ENCODE assay signal across 15 cellular contexts in the genomic region with DNA sequence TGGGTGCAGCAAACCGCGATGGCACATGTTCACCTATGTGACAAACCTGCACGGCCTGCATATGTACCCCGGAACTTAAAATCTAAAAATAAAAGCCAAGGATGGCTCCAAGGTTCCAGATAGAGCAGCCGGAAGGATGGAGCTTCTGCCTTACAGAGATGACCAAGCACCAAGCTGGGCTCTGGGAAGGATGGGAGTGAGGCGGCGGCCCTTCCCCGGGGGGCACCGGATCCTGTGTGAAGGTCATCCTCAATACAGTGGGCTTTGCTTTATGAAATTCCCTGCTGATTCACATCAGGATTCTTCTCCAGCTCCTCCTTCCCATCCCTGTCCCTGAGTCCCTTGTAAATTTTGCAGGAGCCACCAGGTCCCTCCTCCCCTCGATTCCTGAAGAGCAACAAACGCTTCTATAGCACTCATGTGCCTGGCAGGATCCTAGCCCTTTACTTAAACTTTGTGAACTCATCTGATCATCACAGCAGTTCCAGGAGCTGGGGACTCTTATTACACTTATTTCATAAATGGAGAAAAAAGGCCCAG.
DNase-seq lines count a peak whose midpoint lies in the region; ATAC-seq and TF ChIP-seq lines count a peak whose summit lies in the region.
"Had no signal": no experiment of that assay in that cellular context is flagged by ENCODE, and none has a peak within 500 bp of the region (broad histone marks: within the 10 kb centered on the region; RNA-seq: fewer than 3 reads in every experiment).

No MANE protein-coding gene starts in this region.

- H3K9me3 ChIP-seq in right lobe of liver: no peaks in the 10 kb centered on the region
- no peaks in the 10 kb centered on the region for H3K9me3 ChIP-seq in thoracic aorta

- no peak for TF ChIP-seq POLR2A in right lobe of liver (IDR thresholded peaks at IDR 0.05)

- H3K27me3 ChIP-seq in dorsolateral prefrontal cortex (no peaks in the 10 kb centered on the region), right lobe of liver (no peaks in the 10 kb centered on the region), thoracic aorta (replicated peaks; ENCODE audit: insufficient read depth) (no peaks in the 10 kb centered on the region)

- peak overlapping the region; percentile 17 for H3K27ac ChIP-seq in RWPE1
- peak overlapping the region in 44 of 59 donors; percentile 23 to 93 (median 75) for H3K27ac ChIP-seq in dorsolateral prefrontal cortex
- H3K27ac ChIP-seq in right lobe of liver: peak overlapping the region; percentile 54 to 95 (median 93)
- H3K27ac ChIP-seq in thoracic aorta: peak overlapping the region; percentile 87 to 95

- CTCF ChIA-PET in RWPE1 (lab: Yijun Ruan, JAX): interaction anchor here (0.8 to 1.8 kb wide), 6 partner anchors 11 to 173 kb away, joined by 3 to 5 read pairs (median 3); no protein-coding TSS in a partner anchor

- DNase-seq in RWPE1 (ENCODE audit: low spot score) (no peak), dorsolateral prefrontal cortex (no peak), right lobe of liver (no peak), thoracic aorta (ENCODE audit: low spot score) (no peak), HK-2 (ENCODE audit: unreplicated experiment) (no peak)
- DNase-seq in activated effector memory CD4-positive, alpha-beta T cell treated with anti-CD3 and anti-CD28 coated beads, Interleukin-2, amount 50 U/mL, for 16 hours: no peak
- DNase-seq in stimulated activated CD4-positive, alpha-beta T cell treated with anti-CD3 and anti-CD28 coated beads, Interleukin-4, amount 100 ng/mL, for 1 hour: no peak
- DNase-seq: ACHN, AML-193, Kasumi-1, MM.1S, NCI-H1092 treated with DMSO at 0.1 percent for 48 hours, NCI-H2081 treated with DMSO at 0.1 percent for 48 hours, NCI-H510A treated with DMSO at 0.1 percent for 48 hours, SIG-M5 had no signal

- POLR2A ChIA-PET in RWPE1 (lab: Yijun Ruan, JAX; ENCODE audit: low non-redundant PET): no interaction called here

- ATAC-seq in right lobe of liver (no peak), thoracic aorta (ENCODE audit: insufficient number of reproducible peaks, low FRiP score, low read depth) (no peak)

- H3K4me3 ChIP-seq in dorsolateral prefrontal cortex (no peak overlapping the region), right lobe of liver (peak overlapping the region in 1 of 3 donors; percentile 34), thoracic aorta (no peak overlapping the region)

- H3K36me3 ChIP-seq in right lobe of liver: no peaks in the 10 kb centered on the region
- no peaks in the 10 kb centered on the region for H3K36me3 ChIP-seq in thoracic aorta

- H3K4me1 ChIP-seq in right lobe of liver (peaks cover 0 to 98% (median 35%) of the 10 kb centered on the region in 4 donors), thoracic aorta (ENCODE audit: control insufficient read depth in 1 of 2, low read depth in 2 of 2) (peaks cover 44 to 85% of the 10 kb centered on the region in 2 donors)

- intact Hi-C loops in dorsolateral prefrontal cortex (cut with DNase I): loop anchor here in 1 of 2 donors (5.0 kb wide), 1 partner anchor 56 kb away; no protein-coding TSS in a partner anchor
- intact Hi-C loops in right lobe of liver (cut with DNase I): loop anchor here in 1 of 2 donors (5.0 kb wide), 1 partner anchor 214 kb away; no protein-coding TSS in a partner anchor

- no peak for TF ChIP-seq CTCF in RWPE1 (conservative IDR thresholded peaks at IDR 0.05; ENCODE audit: low read depth)
- TF ChIP-seq CTCF in dorsolateral prefrontal cortex (IDR thresholded peaks at IDR 0.05 in 54 of 56, conservative IDR thresholded peaks at IDR 0.05 in 2 of 56; ENCODE audit: low read depth in 1 of 56, partially characterized antibody in 56 of 56): no peak
- TF ChIP-seq CTCF in right lobe of liver (IDR thresholded peaks at IDR 0.05): no peak
- no peak for TF ChIP-seq CTCF in thoracic aorta (IDR thresholded peaks at IDR 0.05)

- 33% methylated on average over 3 of the region's 11 CpGs for WGBS in right lobe of liver (ENCODE audit: insufficient coverage, low coverage, low lambda C conversion rate, missing lambda C conversion rate)

Comparison
In these comparisons a context has a peak if more than half of its experiments do, and no peak if none do; other contexts are left out.
1. H3K27ac ChIP-seq: peak in every context shown above with its lines; median percentile 93 in right lobe of liver; 91 in thoracic aorta; 75 in dorsolateral prefrontal cortex; 17 in RWPE1.